20 cellular contexts compared by ENCODE assay signal in genomic region chr11:109512680-109513079, GRCh38.
DNase-seq lines count a peak whose midpoint lies in the region; ATAC-seq, FAIRE-seq and TF ChIP-seq lines count a peak whose summit lies in the region.
"Had no signal": no experiment of that assay in that cellular context is flagged by ENCODE, and none has a peak within 500 bp of the region (broad histone marks: within the 10 kb centered on the region; RNA-seq: fewer than 3 reads in every experiment).

No MANE protein-coding gene starts in this region.

- DNase-seq in NB4 (ENCODE audit: low read depth) = peak; percentile 67
- peak; percentile 5 for DNase-seq in fibroblast of mammary gland (ENCODE audit: low read depth)
- DNase-seq in iPS-NIHi11 (ENCODE audit: low spot score) = no peak
- no peak for DNase-seq in activated T-cell treated with anti-CD3 and anti-CD28 coated beads for 4 hours
- DNase-seq in GM12892 (ENCODE audit: insufficient read length) = no peak
- DNase-seq: activated CD4-positive, alpha-beta T cell treated with anti-CD3 and anti-CD28 coated beads, Interleukin-2, amount 50 U/mL, for 1 hour; activated naive CD4-positive, alpha-beta T cell; DMS79 treated with DMSO at 0.1 percent for 48 hours; effector CD4-positive, alpha-beta T cell; islet precursor cell; naive thymus-derived CD4-positive, alpha-beta T cell; NCI-H226; NK-92 treated with Interleukin-12 subunit alpha and Interleukin-12 subunit beta, amount 100 ng/mL, for 24 hours; T-cell; upper lobe of left lung had no signal

- no peak overlapping the region for H3K27ac ChIP-seq in gastroesophageal sphincter
- H3K27ac ChIP-seq: upper lobe of left lung had no signal

- H3K9me3 ChIP-seq in gastroesophageal sphincter = no peaks in the 10 kb centered on the region
- H3K9me3 ChIP-seq: upper lobe of left lung had no signal

- TF ChIP-seq POLR2A in NB4 (IDR thresholded peaks at IDR 0.05; ENCODE audit: extremely low read depth, insufficient read length) (no peak), gastroesophageal sphincter (IDR thresholded peaks at IDR 0.05) (no peak), GM12892 (IDR thresholded peaks at IDR 0.05; ENCODE audit: low read depth, low read length) (no peak)

- ATAC-seq in GM19351 (IDR thresholded peaks at IDR 0.05; ENCODE audit: unreplicated experiment) = peak; percentile 76
- ATAC-seq in HG03175 (IDR thresholded peaks at IDR 0.05; ENCODE audit: unreplicated experiment) = peak; percentile 67
- no peak for ATAC-seq in gastroesophageal sphincter
- ATAC-seq: K562; naive thymus-derived CD4-positive, alpha-beta T cell; Right ventricle myocardium inferior; T-cell had no signal

- no peak for FAIRE-seq in GM12892 (lab: Jason Lieb, UNC)
- FAIRE-seq: K562 had no signal

- H3K4me3 ChIP-seq in NB4 (ENCODE audit: low read depth, low read length) = no peak overlapping the region
- no peak overlapping the region for H3K4me3 ChIP-seq in fibroblast of mammary gland (ENCODE audit: control insufficient read depth, low read depth, low read length)
- no peak overlapping the region for H3K4me3 ChIP-seq in gastroesophageal sphincter
- H3K4me3 ChIP-seq: K562, upper lobe of left lung had no signal

- no peaks in the 10 kb centered on the region for H3K36me3 ChIP-seq in gastroesophageal sphincter
- H3K36me3 ChIP-seq: upper lobe of left lung had no signal

- H3K4me1 ChIP-seq in gastroesophageal sphincter = peaks cover 0 to 11% (median 0%) of the 10 kb centered on the region in 3 donors
- H3K4me1 ChIP-seq: upper lobe of left lung had no signal

- WGBS in gastroesophageal sphincter (ENCODE audit: low coverage in 1 of 2), 2 donors = no CpG with 5 or more reads among the region's 2 CpGs

- TF ChIP-seq EP300 in gastroesophageal sphincter (IDR thresholded peaks at IDR 0.05) = no peak

- TF ChIP-seq CTCF in NB4 (IDR thresholded peaks at IDR 0.05; ENCODE audit: low read depth, low read length) = no peak
- TF ChIP-seq CTCF in fibroblast of mammary gland (conservative IDR thresholded peaks at IDR 0.05; ENCODE audit: control insufficient read depth, insufficient read depth, low read depth, low read length) = no peak
- TF ChIP-seq CTCF in gastroesophageal sphincter (IDR thresholded peaks at IDR 0.05) = no peak

- H3K27me3 ChIP-seq in gastroesophageal sphincter = no peaks in the 10 kb centered on the region
- H3K27me3 ChIP-seq: upper lobe of left lung had no signal

Comparison
In these comparisons a context has a peak if more than half of its experiments do, and no peak if none do; other contexts are left out.
1. DNase-seq: peak in NB4 (single experiment) and fibroblast of mammary gland (single experiment); none in iPS-NIHi11 (single experiment), activated T-cell treated with anti-CD3 and anti-CD28 coated beads for 4 hours (single experiment) and GM12892 (single experiment).